ENCODE assay signal across 14 cellular contexts in genomic region chr3:43379343-43379742, GRCh38.
DNase-seq lines count a peak whose midpoint lies in the region; ATAC-seq and TF ChIP-seq lines count a peak whose summit lies in the region.
"Had no signal": no experiment of that assay in that cellular context is flagged by ENCODE, and none has a peak within 500 bp of the region (broad histone marks: within the 10 kb centered on the region; RNA-seq: fewer than 3 reads in every experiment).

No MANE protein-coding gene starts in this region.

- DNase-seq in GM23338 (ENCODE audit: low spot score) (no peak), dedifferentiated amniotic fluid mesenchymal stem cell (ENCODE audit: extremely low spot score) (peak; percentile 19), mesendoderm (no peak), testis (peak; percentile 46), NCI-H2196 (lab: John Stamatoyannopoulos, UW; ENCODE audit: unreplicated experiment) (no peak), DMS114 treated with DMSO at 0.1 percent for 48 hours (lab: John Stamatoyannopoulos, UW; ENCODE audit: unreplicated experiment) (no peak)
- no peak for DNase-seq in activated CD4-positive, alpha-beta T cell treated with anti-CD3 and anti-CD28 coated beads for 36 hours
- DNase-seq: activated CD4-positive, alpha-beta T cell treated with anti-CD3 and anti-CD28 coated beads, Interleukin-2, amount 50 U/mL, for 48 hours; activated effector memory CD4-positive, alpha-beta T cell treated with Interleukin-2 at 50 U/mL for 16 hours; caudate nucleus; NCI-H187 treated with DMSO at 0.1 percent for 48 hours; SHP77 treated with DMSO at 0.1 percent for 48 hours; stimulated activated naive CD4-positive, alpha-beta T cell treated with Interleukin-2 at 50 U/mL for 16 hours had no signal

- no peak overlapping the region for H4K8ac ChIP-seq in mesendoderm (ENCODE audit: low read depth, low read length)

- H2BK15ac ChIP-seq in mesendoderm (replicated peaks; ENCODE audit: low read depth) = no peak overlapping the region

- peaks cover 2% of the 10 kb centered on the region; the same call in 2 of the 3 replicates for H3K9me3 Mint-ChIP-seq in GM23338
- H3K9me3 Mint-ChIP-seq in activated CD4-positive, alpha-beta T cell treated with anti-CD3 and anti-CD28 coated beads for 36 hours (ENCODE audit: low read depth) = no peaks in the 10 kb centered on the region

- peaks cover 2% of the 10 kb centered on the region for H3K27me3 Mint-ChIP-seq in GM23338 (ENCODE audit: insufficient read depth, low read depth, poor library complexity)
- no peaks in the 10 kb centered on the region for H3K27me3 Mint-ChIP-seq in activated CD4-positive, alpha-beta T cell treated with anti-CD3 and anti-CD28 coated beads for 36 hours

- TF ChIP-seq CTCF in GM23338 (conservative IDR thresholded peaks at IDR 0.05; ENCODE audit: low read depth in 2 of 2) (no peak), testis (IDR thresholded peaks at IDR 0.05) (no peak)

- no peak overlapping the region for H3K56ac ChIP-seq in mesendoderm (ENCODE audit: low read length)

- no peak overlapping the region for H2BK120ac ChIP-seq in mesendoderm (ENCODE audit: low read depth, low read length)

- POLR2A ChIA-PET in activated CD4-positive, alpha-beta T cell treated with anti-CD3 and anti-CD28 coated beads for 36 hours (lab: Charles Lee) = no interaction called here

- H3K4me1 Mint-ChIP-seq in GM23338 = peaks cover 14% of the 10 kb centered on the region
- H3K4me1 Mint-ChIP-seq in activated CD4-positive, alpha-beta T cell treated with anti-CD3 and anti-CD28 coated beads for 36 hours = peaks cover 15% of the 10 kb centered on the region

- intact Hi-C loops in testis (cut with DNase I; ENCODE audit: low total_unique reads) = no loop called here
- intact Hi-C loops in activated CD4-positive, alpha-beta T cell treated with anti-CD3 and anti-CD28 coated beads for 36 hours (cut with DNase I, micrococcal nuclease) = loop anchor here (2.0 to 5.0 kb wide), 3 partner anchors 92 to 419 kb away; partner anchors contain the start of gene SNRK (in 2 of the 2)

- no peak for TF ChIP-seq POLR2A in testis (IDR thresholded peaks at IDR 0.05)

- no peak overlapping the region for H3K4me3 ChIP-seq in GM23338
- no peak overlapping the region for H3K4me3 ChIP-seq in mesendoderm (ENCODE audit: low read length)
- no peak overlapping the region for H3K4me3 ChIP-seq in testis

- CTCF ChIA-PET in activated CD4-positive, alpha-beta T cell treated with anti-CD3 and anti-CD28 coated beads for 36 hours (lab: Charles Lee) = interaction anchor here (1.0 to 2.2 kb wide), 4 partner anchors 9 to 418 kb away, joined by 3 to 11 read pairs (median 5); no protein-coding TSS in a partner anchor

- peak overlapping the region; percentile 36 for H3K4ac ChIP-seq in mesendoderm (ENCODE audit: low read depth, low read length)

- no peak overlapping the region for H3K27ac Mint-ChIP-seq in GM23338
- no peak overlapping the region for H3K27ac Mint-ChIP-seq in activated CD4-positive, alpha-beta T cell treated with anti-CD3 and anti-CD28 coated beads for 36 hours

- no peak overlapping the region for H3K23ac ChIP-seq in mesendoderm (ENCODE audit: low read length)

- no peaks in the 10 kb centered on the region for H3K79me1 ChIP-seq in mesendoderm (ENCODE audit: low read length)

- no peak overlapping the region for H2BK5ac ChIP-seq in mesendoderm (ENCODE audit: low read length)

- H4K5ac ChIP-seq in mesendoderm (ENCODE audit: low read length) = no peak overlapping the region

- H2AK5ac ChIP-seq in mesendoderm (ENCODE audit: low read length) = no peak overlapping the region

- H3K9ac ChIP-seq in mesendoderm (ENCODE audit: low read length) = no peak overlapping the region

- H3K9me2 ChIP-seq in GM23338 (ENCODE audit: insufficient read depth) = no peaks in the 10 kb centered on the region; the same call in 1 of the 2 replicates

- no peaks in the 10 kb centered on the region for H3F3A ChIP-seq in GM23338 (replicated peaks; ENCODE audit: low read depth)

- no peaks in the 10 kb centered on the region for H4K20me1 ChIP-seq in GM23338 (replicated peaks; ENCODE audit: insufficient read depth)

- H2AFZ ChIP-seq in GM23338 = no peak overlapping the region

- H3K9me3 ChIP-seq in testis = no peaks in the 10 kb centered on the region

- H3K79me2 ChIP-seq in GM23338 (replicated peaks; ENCODE audit: insufficient read depth) = no peaks in the 10 kb centered on the region; the same call in 1 of the 2 replicates
- H3K79me2 ChIP-seq in mesendoderm (ENCODE audit: control insufficient read depth, insufficient read depth, low read length) = no peaks in the 10 kb centered on the region

- H3K36me3 Mint-ChIP-seq in GM23338 (ENCODE audit: low read depth) = peaks cover 11% of the 10 kb centered on the region; the same call in 1 of the 3 replicates
- H3K36me3 Mint-ChIP-seq in activated CD4-positive, alpha-beta T cell treated with anti-CD3 and anti-CD28 coated beads for 36 hours (ENCODE audit: low read depth) = no peaks in the 10 kb centered on the region

- no peak overlapping the region for H3K4me2 ChIP-seq in GM23338
- no peak overlapping the region for H3K4me2 ChIP-seq in mesendoderm (ENCODE audit: low read length)

- ATAC-seq in GM23338 = 0 out of 3 replicates have a peak, but pooled peaks have one; percentile 23
- no peak for ATAC-seq in activated CD4-positive, alpha-beta T cell treated with anti-CD3 and anti-CD28 coated beads for 36 hours
- no peak for ATAC-seq in HG03095 (IDR thresholded peaks at IDR 0.05; ENCODE audit: unreplicated experiment)

- H3K27me3 ChIP-seq in GM23338 (ENCODE audit: insufficient read depth) = no peaks in the 10 kb centered on the region
- H3K27me3 ChIP-seq in mesendoderm (ENCODE audit: insufficient read depth, low read length, poor library complexity) = no peaks in the 10 kb centered on the region
- H3K27me3 ChIP-seq in testis = no peaks in the 10 kb centered on the region

- H3K27ac ChIP-seq in GM23338 (ENCODE audit: low read depth) (no peak overlapping the region), mesendoderm (ENCODE audit: low read depth, low read length) (no peak overlapping the region), testis (no peak overlapping the region)

- WGBS in mesendoderm (ENCODE audit: extremely low coverage, insufficient coverage, low lambda C conversion rate) = no CpG with 5 or more reads among the region's 3 CpGs
- WGBS in testis, 2 donors = 52 to 63% methylated on average over 3 of the region's 3 CpGs

- H3K4me1 ChIP-seq in GM23338 (ENCODE audit: insufficient read depth) (no peaks in the 10 kb centered on the region), mesendoderm (ENCODE audit: control insufficient read depth, low read depth, low read length) (no peaks in the 10 kb centered on the region), testis (peaks cover 4% of the 10 kb centered on the region)

- H3K36me3 ChIP-seq in GM23338 (ENCODE audit: insufficient read depth) (no peaks in the 10 kb centered on the region), mesendoderm (ENCODE audit: control insufficient read depth, insufficient read depth, low read length) (no peaks in the 10 kb centered on the region), testis (ENCODE audit: low read depth, missing control alignments) (no peaks in the 10 kb centered on the region)

- H3K18ac ChIP-seq in mesendoderm (ENCODE audit: low read length) = peak overlapping the region; percentile 39

- H3K4me3 Mint-ChIP-seq in GM23338 = no peak overlapping the region
- H3K4me3 Mint-ChIP-seq in activated CD4-positive, alpha-beta T cell treated with anti-CD3 and anti-CD28 coated beads for 36 hours = no peak overlapping the region

TF ChIP-seq in GM23338, 12 proteins besides CTCF, POLR2A, EP300 and RAD21 (continues in another document):
- TF ChIP-seq STAT1 (IDR thresholded peaks at IDR 0.05; ENCODE audit: unreplicated experiment) = no peak
- TF ChIP-seq EZH2 (IDR thresholded peaks at IDR 0.05; ENCODE audit: low read depth, unreplicated experiment) = no peak
- no peak for TF ChIP-seq EZH2phosphoT487 (IDR thresholded peaks at IDR 0.05; ENCODE audit: unreplicated experiment)

Comparison
In these comparisons a context has a peak if more than half of its experiments do, and no peak if none do; other contexts are left out.
1. DNase-seq: peak in dedifferentiated amniotic fluid mesenchymal stem cell (single experiment) and testis (single experiment); none in GM23338 (single experiment), mesendoderm (single experiment), NCI-H2196 (single experiment), activated CD4-positive, alpha-beta T cell treated with anti-CD3 and anti-CD28 coated beads for 36 hours (single experiment) and DMS114 treated with DMSO at 0.1 percent for 48 hours (single experiment).